ENCODE assay signal across 15 cellular contexts in the genomic region with DNA sequence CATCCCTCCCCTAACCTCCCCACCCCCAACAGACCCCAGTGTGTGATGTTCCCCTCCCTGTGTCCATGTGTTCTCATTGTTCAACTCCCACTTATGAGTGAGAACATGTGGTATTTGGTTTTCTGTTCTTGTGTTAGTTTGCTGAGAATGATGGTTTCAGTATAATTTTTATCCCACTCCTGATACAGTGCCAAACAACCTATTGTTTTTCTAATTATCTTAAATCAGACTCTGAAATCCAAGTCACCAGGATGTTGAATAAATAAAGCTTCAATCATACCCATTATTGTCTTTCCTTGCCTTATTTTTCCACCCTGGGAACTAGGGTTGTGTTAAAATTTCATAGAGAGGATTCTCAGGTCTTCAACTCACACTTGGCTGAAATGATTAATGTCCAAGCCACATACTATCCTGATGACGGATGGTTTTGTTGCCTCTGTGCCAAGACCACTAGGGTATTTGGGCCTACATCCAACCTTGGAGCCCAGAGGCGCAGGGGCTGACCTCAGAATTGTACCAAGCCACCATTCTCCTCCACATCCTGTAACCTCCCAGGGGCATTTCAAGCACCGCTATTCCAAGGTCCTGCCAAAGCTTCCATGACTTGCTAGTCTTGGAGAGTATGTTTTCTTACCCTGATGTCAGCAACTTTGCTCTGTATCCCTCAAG.
DNase-seq lines count a peak whose midpoint lies in the region; ATAC-seq, FAIRE-seq and TF ChIP-seq lines count a peak whose summit lies in the region.
"Had no signal": no experiment of that assay in that cellular context is flagged by ENCODE, and none has a peak within 500 bp of the region (broad histone marks: within the 10 kb centered on the region; RNA-seq: fewer than 3 reads in every experiment).

No MANE protein-coding gene starts in this region.

- DNase-seq in GM23338 (ENCODE audit: low spot score) (no peak), astrocyte (ENCODE audit: low read depth) (peak; percentile 80), glomerular visceral epithelial cell (ENCODE audit: extremely low spot score) (peak; percentile 96), gastrocnemius medialis (peak in 1 of 2 donors; percentile 38), NCI-H510A (lab: John Stamatoyannopoulos, UW) (no peak), NCI-H524 (lab: John Stamatoyannopoulos, UW) (no peak), NK-92 (lab: John Stamatoyannopoulos, UW; ENCODE audit: unreplicated experiment) (no peak), HT-29 (ENCODE audit: low spot score) (no peak)
- DNase-seq: activated T-cell treated with anti-CD3 and anti-CD28 coated beads, Interleukin-2, amount 50 U/mL, for 48 hours; CD8-positive, alpha-beta T cell; midbrain; MM.1S had no signal

- ATAC-seq in GM23338 (peak; percentile 60; the same call in 2 of the 3 replicates), gastrocnemius medialis (peak; percentile 78 to 89)
- ATAC-seq: activated CD4-positive, CD25-positive, alpha-beta regulatory T cell treated with anti-CD3 and anti-CD28 coated beads, Interleukin-2, amount 50 U/mL, for 24 hours; CD8-positive, alpha-beta T cell had no signal

- peak; percentile 89 for FAIRE-seq in astrocyte (lab: Jason Lieb, UNC)

- no peaks in the 10 kb centered on the region for H3K36me3 Mint-ChIP-seq in GM23338 (ENCODE audit: low read depth)
- no peaks in the 10 kb centered on the region for H3K36me3 Mint-ChIP-seq in astrocyte (ENCODE audit: low read depth, unreplicated experiment)
- H3K36me3 Mint-ChIP-seq: CD8-positive, alpha-beta T cell had no signal

- TF ChIP-seq CTCF in GM23338 (conservative IDR thresholded peaks at IDR 0.05; ENCODE audit: low read depth in 2 of 2) (no peak), astrocyte (IDR thresholded peaks at IDR 0.05; ENCODE audit: insufficient read depth, low read depth, low read length) (no peak), gastrocnemius medialis (IDR thresholded peaks at IDR 0.05 in 4 of 5, conservative IDR thresholded peaks at IDR 0.05 in 1 of 5) (no peak)

- H3K27me3 ChIP-seq in GM23338 (ENCODE audit: insufficient read depth) (no peaks in the 10 kb centered on the region), astrocyte (ENCODE audit: insufficient read depth, low read length) (no peaks in the 10 kb centered on the region), gastrocnemius medialis (no peaks in the 10 kb centered on the region)
- H3K27me3 ChIP-seq: SJSA1 had no signal

- H3K4me3 ChIP-seq in GM23338 (no peak overlapping the region), astrocyte (ENCODE audit: insufficient read depth, low read depth, low read length) (no peak overlapping the region), gastrocnemius medialis (no peak overlapping the region)
- H3K4me3 ChIP-seq: SJSA1, skin epidermis had no signal

- H3K27ac Mint-ChIP-seq in GM23338: no peak overlapping the region
- no peak overlapping the region for H3K27ac Mint-ChIP-seq in astrocyte (ENCODE audit: unreplicated experiment)
- H3K27ac Mint-ChIP-seq: CD8-positive, alpha-beta T cell had no signal

- no peak overlapping the region for H3K9ac ChIP-seq in astrocyte (ENCODE audit: low read length)

- no peaks in the 10 kb centered on the region for H3K36me3 ChIP-seq in GM23338 (ENCODE audit: insufficient read depth)
- no peaks in the 10 kb centered on the region for H3K36me3 ChIP-seq in astrocyte (ENCODE audit: insufficient read depth, low read length)
- H3K36me3 ChIP-seq in gastrocnemius medialis: no peaks in the 10 kb centered on the region
- H3K36me3 ChIP-seq: SJSA1 had no signal

- no peaks in the 10 kb centered on the region for H3K9me3 ChIP-seq in astrocyte (ENCODE audit: insufficient read depth, low read depth, low read length)
- no peaks in the 10 kb centered on the region for H3K9me3 ChIP-seq in gastrocnemius medialis
- H3K9me3 ChIP-seq: SJSA1 had no signal

- H3F3A ChIP-seq in GM23338 (replicated peaks; ENCODE audit: low read depth): no peaks in the 10 kb centered on the region

- H3K27me3 Mint-ChIP-seq in GM23338 (ENCODE audit: insufficient read depth, low read depth, poor library complexity) (peaks cover 2% of the 10 kb centered on the region), astrocyte (ENCODE audit: low read depth, unreplicated experiment) (no peaks in the 10 kb centered on the region)

- H2AFZ ChIP-seq in GM23338: peak overlapping the region; percentile 58
- no peak overlapping the region for H2AFZ ChIP-seq in astrocyte (ENCODE audit: low read depth, low read length)

- peak overlapping the region; percentile 50 for H3K4me2 ChIP-seq in GM23338
- peak overlapping the region; percentile 47 for H3K4me2 ChIP-seq in astrocyte (ENCODE audit: low read length)

- peaks cover 27% of the 10 kb centered on the region for H3K4me1 ChIP-seq in GM23338 (ENCODE audit: insufficient read depth)
- H3K4me1 ChIP-seq in astrocyte (ENCODE audit: insufficient read depth, low read length): peaks cover 6% of the 10 kb centered on the region
- H3K4me1 ChIP-seq in gastrocnemius medialis: peaks cover 6 to 19% of the 10 kb centered on the region in 2 donors

- H3K27ac ChIP-seq in GM23338 (ENCODE audit: low read depth) (no peak overlapping the region), astrocyte (ENCODE audit: low read depth, low read length) (peak overlapping the region; percentile 28), gastrocnemius medialis (peak overlapping the region; percentile 9 to 63 (median 46))
- H3K27ac ChIP-seq: SJSA1 had no signal

- intact Hi-C loops in gastrocnemius medialis (cut with DNase I; ENCODE audit: low total_unique reads): no loop called here

- H4K20me1 ChIP-seq in GM23338 (replicated peaks; ENCODE audit: insufficient read depth): no peaks in the 10 kb centered on the region
- H4K20me1 ChIP-seq in astrocyte (ENCODE audit: insufficient read depth, low read length): no peaks in the 10 kb centered on the region

- no peak overlapping the region for H3K4me3 Mint-ChIP-seq in GM23338
- no peak overlapping the region for H3K4me3 Mint-ChIP-seq in astrocyte (ENCODE audit: unreplicated experiment)
- H3K4me3 Mint-ChIP-seq: CD8-positive, alpha-beta T cell had no signal

- H3K9me3 Mint-ChIP-seq in GM23338 (no peaks in the 10 kb centered on the region), astrocyte (ENCODE audit: unreplicated experiment) (no peaks in the 10 kb centered on the region)
- H3K9me3 Mint-ChIP-seq: CD8-positive, alpha-beta T cell had no signal

- H3K79me2 ChIP-seq in GM23338 (replicated peaks; ENCODE audit: insufficient read depth) (no peaks in the 10 kb centered on the region), astrocyte (ENCODE audit: insufficient read depth, low read length) (no peaks in the 10 kb centered on the region)

- peaks cover 19% of the 10 kb centered on the region for H3K4me1 Mint-ChIP-seq in GM23338
- H3K4me1 Mint-ChIP-seq in astrocyte (ENCODE audit: low read depth, unreplicated experiment): peaks cover 1% of the 10 kb centered on the region

- in situ Hi-C loops in gastrocnemius medialis (cut with MboI; ENCODE audit: low sequenced_read_pairs in 4 of 4): no loop called here

- no peak for TF ChIP-seq POLR2A in gastrocnemius medialis (IDR thresholded peaks at IDR 0.05)

- no peaks in the 10 kb centered on the region for H3K9me2 ChIP-seq in GM23338 (ENCODE audit: insufficient read depth)

TF ChIP-seq in GM23338, 12 proteins besides CTCF, POLR2A, EP300 and RAD21:
- no peak for TF ChIP-seq CREB1 (CRISPR knock-in tag; IDR thresholded peaks at IDR 0.05; ENCODE audit: low read depth)
- no peak for TF ChIP-seq ZNF114 (CRISPR knock-in tag; IDR thresholded peaks at IDR 0.05)
- TF ChIP-seq, protein P1, sequence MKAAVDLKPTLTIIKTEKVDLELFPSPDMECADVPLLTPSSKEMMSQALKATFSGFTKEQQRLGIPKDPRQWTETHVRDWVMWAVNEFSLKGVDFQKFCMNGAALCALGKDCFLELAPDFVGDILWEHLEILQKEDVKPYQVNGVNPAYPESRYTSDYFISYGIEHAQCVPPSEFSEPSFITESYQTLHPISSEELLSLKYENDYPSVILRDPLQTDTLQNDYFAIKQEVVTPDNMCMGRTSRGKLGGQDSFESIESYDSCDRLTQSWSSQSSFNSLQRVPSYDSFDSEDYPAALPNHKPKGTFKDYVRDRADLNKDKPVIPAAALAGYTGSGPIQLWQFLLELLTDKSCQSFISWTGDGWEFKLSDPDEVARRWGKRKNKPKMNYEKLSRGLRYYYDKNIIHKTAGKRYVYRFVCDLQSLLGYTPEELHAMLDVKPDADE (IDR thresholded peaks at IDR 0.05): no peak

Comparison
In these comparisons a context has a peak if more than half of its experiments do, and no peak if none do; other contexts are left out.
1. DNase-seq: peak in astrocyte (single experiment) and glomerular visceral epithelial cell (single experiment); none in GM23338 (single experiment), NCI-H510A (single experiment), NCI-H524 (0 of 2), NK-92 (single experiment) and HT-29 (single experiment).